ENCODE assay signal across 1 cellular context in the genomic region with DNA sequence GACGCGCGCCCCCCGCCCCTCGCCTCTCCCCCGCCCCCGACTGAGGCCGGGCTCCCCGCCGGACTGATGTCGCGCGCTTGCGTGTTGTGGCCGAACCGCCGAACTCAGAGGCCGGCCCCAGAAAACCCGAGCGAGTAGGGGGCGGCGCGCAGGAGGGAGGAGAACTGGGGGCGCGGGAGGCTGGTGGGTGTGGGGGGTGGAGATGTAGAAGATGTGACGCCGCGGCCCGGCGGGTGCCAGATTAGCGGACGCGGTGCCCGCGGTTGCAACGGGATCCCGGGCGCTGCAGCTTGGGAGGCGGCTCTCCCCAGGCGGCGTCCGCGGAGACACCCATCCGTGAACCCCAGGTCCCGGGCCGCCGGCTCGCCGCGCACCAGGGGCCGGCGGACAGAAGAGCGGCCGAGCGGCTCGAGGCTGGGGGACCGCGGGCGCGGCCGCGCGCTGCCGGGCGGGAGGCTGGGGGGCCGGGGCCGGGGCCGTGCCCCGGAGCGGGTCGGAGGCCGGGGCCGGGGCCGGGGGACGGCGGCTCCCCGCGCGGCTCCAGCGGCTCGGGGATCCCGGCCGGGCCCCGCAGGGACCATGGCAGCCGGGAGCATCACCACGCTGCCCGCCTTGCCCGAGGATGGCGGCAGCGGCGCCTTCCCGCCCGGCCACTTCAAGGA.
TF ChIP-seq lines count a peak whose summit lies in the region.

Gene FGF2, plus strand, starts transcription at position 236 of the 662 bp plus-strand sequence. Its CDS starts 344 bp downstream, at position 580.

TF ChIP-seq in liver, 16 proteins besides CTCF, POLR2A, EP300 and RAD21 (continued from another document):
- TF ChIP-seq EGR1 (IDR thresholded peaks at IDR 0.05; ENCODE audit: low read depth in 2 of 2): no peak
- no peak for TF ChIP-seq HNF4A (conservative IDR thresholded peaks at IDR 0.05)
